Comparison of ENCODE assay signal across 8 cellular contexts in the genomic region with DNA sequence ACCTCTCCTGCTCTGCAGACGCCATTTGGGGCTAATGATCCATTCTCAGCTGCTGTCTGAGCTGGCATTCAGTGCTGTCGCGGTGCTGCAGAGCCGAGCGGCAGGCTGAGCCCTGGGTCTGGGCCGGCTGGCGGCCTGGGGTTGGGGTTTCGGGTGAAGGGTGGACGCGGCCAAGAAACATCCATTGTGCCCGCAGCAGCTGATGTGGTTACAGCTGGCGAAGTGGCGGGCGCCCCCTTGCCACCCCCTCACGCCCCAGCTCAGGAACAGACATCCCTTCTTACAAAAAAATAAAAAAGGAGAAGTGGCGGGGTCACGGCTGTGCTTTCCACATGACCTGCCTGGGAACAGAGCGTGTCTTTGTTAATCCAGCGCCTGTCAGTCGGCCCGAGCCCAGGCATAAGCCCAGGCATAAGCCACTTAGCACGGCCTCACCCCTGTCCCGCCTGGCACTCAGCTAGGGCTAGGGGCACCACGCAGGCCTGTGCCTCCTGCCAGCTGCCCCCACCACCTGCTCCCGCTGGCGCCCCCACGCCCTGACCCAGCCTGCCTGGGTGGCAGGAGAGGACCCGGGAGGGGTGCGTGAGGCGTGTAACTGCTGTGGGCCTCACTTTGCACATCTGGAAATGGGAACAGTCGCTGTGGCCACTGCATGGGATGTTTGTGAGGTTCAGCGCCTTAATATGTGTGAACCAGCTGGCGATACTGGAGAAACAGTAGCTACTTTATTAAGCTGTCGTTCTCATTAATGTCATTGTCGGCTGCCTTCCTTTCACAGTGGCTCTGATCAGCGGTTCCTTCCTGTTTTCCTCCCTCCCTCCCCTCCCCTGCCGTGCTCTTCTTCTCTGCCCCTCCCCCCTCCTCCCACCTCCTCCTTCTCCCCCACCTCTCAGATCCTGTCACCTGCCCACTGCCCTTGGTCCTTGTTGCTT.
DNase-seq lines count a peak whose midpoint lies in the region; ATAC-seq and TF ChIP-seq lines count a peak whose summit lies in the region.

No MANE protein-coding gene starts in this region.

- no peak for ATAC-seq in activated naive CD8-positive, alpha-beta T cell treated with anti-CD3 and anti-CD28 coated beads, Interleukin-2, amount 50 U/mL, for 24 hours
- ATAC-seq in GM21737 (IDR thresholded peaks at IDR 0.05; ENCODE audit: unreplicated experiment), result no peak
- ATAC-seq in GM18517 (IDR thresholded peaks at IDR 0.05; ENCODE audit: unreplicated experiment), result no peak
- ATAC-seq in HG03175 (IDR thresholded peaks at IDR 0.05; ENCODE audit: unreplicated experiment), result no peak

- H3K4me3 Mint-ChIP-seq in activated naive CD8-positive, alpha-beta T cell treated with anti-CD3 and anti-CD28 coated beads, Interleukin-2, amount 50 U/mL, for 24 hours, result no peak overlapping the region

- H3K27me3 Mint-ChIP-seq in activated naive CD8-positive, alpha-beta T cell treated with anti-CD3 and anti-CD28 coated beads, Interleukin-2, amount 50 U/mL, for 24 hours, result peaks cover 3% of the 10 kb centered on the region

- no peak overlapping the region for H3K27ac Mint-ChIP-seq in activated naive CD8-positive, alpha-beta T cell treated with anti-CD3 and anti-CD28 coated beads, Interleukin-2, amount 50 U/mL, for 24 hours

- peaks cover 55% of the 10 kb centered on the region for H3K4me1 Mint-ChIP-seq in activated naive CD8-positive, alpha-beta T cell treated with anti-CD3 and anti-CD28 coated beads, Interleukin-2, amount 50 U/mL, for 24 hours

- DNase-seq in D341Med (ENCODE audit: low spot score) (peak; percentile 86), NCI-H1105 (lab: John Stamatoyannopoulos, UW) (peak; percentile 61), mucosa of gallbladder (ENCODE audit: low spot score) (peak; percentile 59), HEK293T (ENCODE audit: extremely low spot score) (no peak)
- peak; percentile 29 for DNase-seq in activated naive CD8-positive, alpha-beta T cell treated with anti-CD3 and anti-CD28 coated beads, Interleukin-2, amount 50 U/mL, for 24 hours

- no peaks in the 10 kb centered on the region for H3K36me3 Mint-ChIP-seq in activated naive CD8-positive, alpha-beta T cell treated with anti-CD3 and anti-CD28 coated beads, Interleukin-2, amount 50 U/mL, for 24 hours (ENCODE audit: low read depth)

- POLR2A ChIA-PET in HEK293T (lab: Yijun Ruan, JAX), result no interaction called here

- CTCF ChIA-PET in HEK293T (lab: Yijun Ruan, JAX), result no interaction called here

- H3K9me3 Mint-ChIP-seq in activated naive CD8-positive, alpha-beta T cell treated with anti-CD3 and anti-CD28 coated beads, Interleukin-2, amount 50 U/mL, for 24 hours, result no peaks in the 10 kb centered on the region

TF ChIP-seq in HEK293T, 16 proteins besides CTCF, POLR2A, EP300 and RAD21:
- TF ChIP-seq FOXM1 (IDR thresholded peaks at IDR 0.05; ENCODE audit: borderline replicate concordance) (no peak), NFRKB (IDR thresholded peaks at IDR 0.05) (no peak), CTBP1 (IDR thresholded peaks at IDR 0.05; ENCODE audit: borderline replicate concordance) (no peak), ELF4 (IDR thresholded peaks at IDR 0.05) (no peak), HDGF (IDR thresholded peaks at IDR 0.05; ENCODE audit: borderline replicate concordance) (no peak)
